Comparison of ENCODE assay signal across 1 cellular context in genomic region chr17:35587074-35587961, GRCh38.
A peak's percentile ranks its signal among the peaks of the same experiment; 100 is the strongest.
TF ChIP-seq lines count a peak whose summit lies in the region.

AP2B1 (plus strand) TSS chr17:35587322; CDS start chr17:35594031, 6,709 bp downstream.

TF ChIP-seq in HEK293, 187 proteins besides CTCF, POLR2A, EP300 and RAD21 (continued from another document):
- TF ChIP-seq ZBTB49 (tag by site-specific recombination; IDR thresholded peaks at IDR 0.05; ENCODE audit: low read depth) (no peak), ZNF792 (tag by site-specific recombination; IDR thresholded peaks at IDR 0.05) (peak; percentile 45; the same call in 1 of the 2 replicates), ZBTB6 (tag by site-specific recombination; IDR thresholded peaks at IDR 0.05) (peak; percentile 22; the same call in 1 of the 2 replicates), ELK4 (IDR thresholded peaks at IDR 0.05; ENCODE audit: borderline replicate concordance, low read depth, low read length) (no peak; the same call in 1 of the 2 replicates), ZNF561 (tag by site-specific recombination; IDR thresholded peaks at IDR 0.05; ENCODE audit: borderline replicate concordance) (peak; percentile 90), KLF10 (tag by site-specific recombination; IDR thresholded peaks at IDR 0.05) (peak; percentile 83), ZNF660 (tag by site-specific recombination; IDR thresholded peaks at IDR 0.05) (peak; percentile 88), ZNF23 (tag by site-specific recombination; IDR thresholded peaks at IDR 0.05; ENCODE audit: borderline replicate concordance) (no peak), ZNF239 (tag by site-specific recombination; IDR thresholded peaks at IDR 0.05) (0 out of 2 replicates have a peak, but pooled peaks have one; percentile 16), ZNF335 (tag by site-specific recombination; conservative IDR thresholded peaks at IDR 0.05) (peak; percentile 98), ZNF175 (tag by site-specific recombination; IDR thresholded peaks at IDR 0.05) (no peak), ZNF404 (tag by site-specific recombination; IDR thresholded peaks at IDR 0.05) (no peak), ZNF529 (tag by site-specific recombination; IDR thresholded peaks at IDR 0.05; ENCODE audit: insufficient replicate concordance) (no peak), PRDM10 (tag by site-specific recombination; IDR thresholded peaks at IDR 0.05) (peak; percentile 96), ZNF341 (tag by site-specific recombination; IDR thresholded peaks at IDR 0.05; ENCODE audit: low read depth) (peak; percentile 89), ZNF624 (tag by site-specific recombination; IDR thresholded peaks at IDR 0.05) (no peak), ZBTB10 (tag by site-specific recombination; IDR thresholded peaks at IDR 0.05) (peak; percentile 37; the same call in 1 of the 2 replicates), ZBTB48 (tag by site-specific recombination; IDR thresholded peaks at IDR 0.05) (peak; percentile 98), ZNF2 (tag by site-specific recombination; IDR thresholded peaks at IDR 0.05) (peak; percentile 83), ZNF521 (tag by site-specific recombination; IDR thresholded peaks at IDR 0.05) (no peak), ZNF398 (tag by site-specific recombination; IDR thresholded peaks at IDR 0.05) (peak; percentile 82), GLIS1 (tag by site-specific recombination; IDR thresholded peaks at IDR 0.05) (peak; percentile 49), ZNF747 (tag by site-specific recombination; IDR thresholded peaks at IDR 0.05) (no peak), PATZ1 (tag by site-specific recombination; IDR thresholded peaks at IDR 0.05) (peak; percentile 77; the same call in 1 of the 2 replicates), ZNF416 (tag by site-specific recombination; IDR thresholded peaks at IDR 0.05) (no peak), TRIM28 (IDR thresholded peaks at IDR 0.05; ENCODE audit: borderline replicate concordance, low read length) (peak; percentile 85; the same call in 1 of the 2 replicates), MZF1 (tag by site-specific recombination; IDR thresholded peaks at IDR 0.05; ENCODE audit: borderline replicate concordance) (peak; percentile 12), ZFP69B (tag by site-specific recombination; IDR thresholded peaks at IDR 0.05) (peak; percentile 61; the same call in 1 of the 2 replicates), ZNF394 (tag by site-specific recombination; IDR thresholded peaks at IDR 0.05; ENCODE audit: borderline replicate concordance) (peak; percentile 79; the same call in 1 of the 2 replicates), SETDB1 (IDR thresholded peaks at IDR 0.05; ENCODE audit: insufficient read length, low read length) (no peak), ZNF791 (tag by site-specific recombination; IDR thresholded peaks at IDR 0.05) (no peak), SALL2 (tag by site-specific recombination; IDR thresholded peaks at IDR 0.05; ENCODE audit: borderline replicate concordance) (no peak), ZBTB1 (tag by site-specific recombination; IDR thresholded peaks at IDR 0.05) (no peak), ZBTB11 (tag by site-specific recombination; conservative IDR thresholded peaks at IDR 0.05; ENCODE audit: low read depth) (peak; percentile 98), ZNF560 (tag by site-specific recombination; IDR thresholded peaks at IDR 0.05; ENCODE audit: borderline replicate concordance) (no peak), ZNF677 (tag by site-specific recombination; IDR thresholded peaks at IDR 0.05) (no peak)
